In genomic region chr20:46307999-46308257, GRCh38 we compare ENCODE assay signal across 11 cellular contexts. TPM values are rescaled to one million over a fixed set of nuclear protein-coding genes. Genes with fewer than 3 reads are reported as not detected.
DNase-seq lines count a peak whose midpoint lies in the region; ATAC-seq, FAIRE-seq and TF ChIP-seq lines count a peak whose summit lies in the region.
"Had no signal": no experiment of that assay in that cellular context is flagged by ENCODE, and none has a peak within 500 bp of the region (broad histone marks: within the 10 kb centered on the region; RNA-seq: fewer than 3 reads in every experiment).

No MANE protein-coding gene starts in this region.

- H3K4me2 ChIP-seq in HepG2 (ENCODE audit: low read depth, low read length) (peak overlapping the region; percentile 93), neural cell (ENCODE audit: low read length) (no peak overlapping the region)

- no peak for TF ChIP-seq RAD21 in HepG2 (CRISPR knock-in tag; IDR thresholded peaks at IDR 0.05)
- TF ChIP-seq RAD21 in neural cell (conservative IDR thresholded peaks at IDR 0.05), result no peak

- peaks cover 2% of the 10 kb centered on the region for H3K36me3 Mint-ChIP-seq in central memory CD8-positive, alpha-beta T cell (ENCODE audit: insufficient read depth)

- H3K27ac Mint-ChIP-seq in central memory CD8-positive, alpha-beta T cell (ENCODE audit: low read depth), result no peak overlapping the region

- intact Hi-C loops in HepG2 (cut with micrococcal nuclease; ENCODE audit: unreplicated experiment), result loop anchor here (1.0 to 2.0 kb wide), 5 partner anchors 17 to 130 kb away; no protein-coding TSS in a partner anchor
- intact Hi-C loops in right lobe of liver (cut with DNase I), result loop anchor here in 1 of 2 donors (10.0 kb wide), 1 partner anchor 47 kb away; no protein-coding TSS in a partner anchor

- POLR2A ChIA-PET in HepG2 (lab: Yijun Ruan, JAX), result interaction anchor here (1.4 kb wide), 1 partner anchor 56 kb away, joined by 5 read pairs; no protein-coding TSS in a partner anchor

- H3K4me1 Mint-ChIP-seq in central memory CD8-positive, alpha-beta T cell, result peaks cover 13% of the 10 kb centered on the region

- peak overlapping the region; percentile 16 for H3K4me3 Mint-ChIP-seq in central memory CD8-positive, alpha-beta T cell

- no peaks in the 10 kb centered on the region for H3F3A ChIP-seq in neural cell (ENCODE audit: insufficient read depth, low read length, poor library complexity, severe bottlenecking)

- H4K20me1 ChIP-seq in HepG2 (ENCODE audit: insufficient read depth, low read length), result peaks cover 2% of the 10 kb centered on the region; the same call in 1 of the 2 replicates
- no peaks in the 10 kb centered on the region for H4K20me1 ChIP-seq in neural cell (ENCODE audit: insufficient read depth)

- CTCF ChIA-PET in HepG2 (lab: Yijun Ruan, JAX; ENCODE audit: low intra/inter-chr PET ratio, low total read pairs), result interaction anchor here (1.8 to 2.8 kb wide), 3 partner anchors 17 to 130 kb away, joined by 10 to 16 read pairs (median 16); no protein-coding TSS in a partner anchor

- H3K9ac ChIP-seq in HepG2 (ENCODE audit: insufficient read depth, low read depth, low read length) (no peak overlapping the region), neural cell (ENCODE audit: low read length) (peak overlapping the region; percentile 55)

- 2% methylated on average over 25 of the region's 35 CpGs for WGBS in HepG2 (ENCODE audit: low lambda C conversion rate)
- WGBS in right lobe of liver (ENCODE audit: insufficient coverage, low coverage, low lambda C conversion rate, missing lambda C conversion rate), result 0% methylated on average over 1 of the region's 35 CpGs

- peaks cover 80% of the 10 kb centered on the region for H3K27me3 Mint-ChIP-seq in central memory CD8-positive, alpha-beta T cell

- no peak for TF ChIP-seq POLR2A in HepG2 (IDR thresholded peaks at IDR 0.05; ENCODE audit: insufficient read depth in 1 of 2, low read depth in 2 of 2, low read length in 2 of 2)
- TF ChIP-seq POLR2A in right lobe of liver (IDR thresholded peaks at IDR 0.05), result no peak

- in situ Hi-C loops in HepG2 (cut with HindIII; ENCODE audit: extremely low pct_ligation_motif_present, low pct_unique_long_range_greater_than_20kb), result no loop called here

- H3K27me3 ChIP-seq in HepG2 (ENCODE audit: control insufficient read depth in 1 of 2, insufficient read depth in 2 of 2, low read length in 2 of 2) (peaks cover 42 to 91% of the 10 kb centered on the region in 2 experiments), right lobe of liver (peaks cover 6 to 23% of the 10 kb centered on the region in 2 donors), neural cell (ENCODE audit: insufficient read depth, low read depth, low read length) (peaks cover 82% of the 10 kb centered on the region)

- H2AFZ ChIP-seq in HepG2 (ENCODE audit: low read length) (no peak overlapping the region), neural cell (ENCODE audit: low read depth, low read length) (no peak overlapping the region)

- TF ChIP-seq EP300 in HepG2 (IDR thresholded peaks at IDR 0.05; ENCODE audit: low read depth in 2 of 2, low read length in 2 of 2), result no peak
- TF ChIP-seq EP300 in HepG2 (CRISPR knock-in tag; IDR thresholded peaks at IDR 0.05; ENCODE audit: borderline replicate concordance), result no peak
- TF ChIP-seq EP300 in neural cell (conservative IDR thresholded peaks at IDR 0.05; ENCODE audit: poor library complexity, severe bottlenecking), result no peak

- no peak; the same call in 2 of the 3 replicates for ATAC-seq in HepG2
- ATAC-seq in right lobe of liver, result no peak
- no peak for ATAC-seq in central memory CD8-positive, alpha-beta T cell (replicated peaks; ENCODE audit: extremely low read depth, poor library complexity, severe bottlenecking)

- H3K9me3 ChIP-seq in HepG2 (ENCODE audit: low read length) (no peaks in the 10 kb centered on the region), right lobe of liver (no peaks in the 10 kb centered on the region), neural cell (ENCODE audit: low read length) (no peaks in the 10 kb centered on the region)

- no peaks in the 10 kb centered on the region for H3K36me3 ChIP-seq in HepG2 (replicated peaks in 1 of 2; ENCODE audit: control insufficient read depth in 1 of 2, insufficient read depth in 2 of 2, low read length in 2 of 2)
- no peaks in the 10 kb centered on the region for H3K36me3 ChIP-seq in right lobe of liver
- no peaks in the 10 kb centered on the region for H3K36me3 ChIP-seq in neural cell (ENCODE audit: insufficient read depth, low read length)

- DNase-seq in HepG2 (ENCODE audit: low spot score) (no peak), right lobe of liver (no peak), LoVo (ENCODE audit: low spot score) (no peak), HUDEP-2 (lab: John Stamatoyannopoulos, UW; ENCODE audit: unreplicated experiment in 76 of 76) (no peak), AML-193 (lab: John Stamatoyannopoulos, UW) (no peak)
- no peak for DNase-seq in central memory CD8-positive, alpha-beta T cell (ENCODE audit: low spot score in 2 of 2)
- no peak for DNase-seq in effector CD4-positive, alpha-beta T cell
- DNase-seq: foreskin keratinocyte had no signal

- BruUV-seq in HepG2 (replicated peaks; lab: Mats Ljungman, UMichigan), result no TSS peak

- no peaks in the 10 kb centered on the region for H3K79me2 ChIP-seq in HepG2 (ENCODE audit: insufficient read depth, low read length)
- no peaks in the 10 kb centered on the region for H3K79me2 ChIP-seq in neural cell (replicated peaks; ENCODE audit: insufficient read depth, low read length)

- no peak for FAIRE-seq in HepG2 (lab: Jason Lieb, UNC)
- FAIRE-seq: bronchial epithelial cell had no signal

- no peaks in the 10 kb centered on the region for H3K9me2 ChIP-seq in neural cell (ENCODE audit: insufficient read depth, low read length)

- no peak for TF ChIP-seq CTCF in HepG2 (CRISPR knock-in tag; IDR thresholded peaks at IDR 0.05)
- no peak for TF ChIP-seq CTCF in right lobe of liver (IDR thresholded peaks at IDR 0.05)
- no peak for TF ChIP-seq CTCF in neural cell (IDR thresholded peaks at IDR 0.05; ENCODE audit: poor library complexity, severe bottlenecking)

- no peaks in the 10 kb centered on the region for H3K9me3 Mint-ChIP-seq in central memory CD8-positive, alpha-beta T cell

- H3K4me3 ChIP-seq in HepG2 (replicated peaks in 1 of 3; ENCODE audit: insufficient read depth in 1 of 3, low read depth in 2 of 3, low read length in 3 of 3), result peak overlapping the region; percentile 42 to 78 (median 58); a peak in 5 of 6 replicates
- H3K4me3 ChIP-seq in right lobe of liver, result peak overlapping the region in 1 of 3 donors; percentile 38
- H3K4me3 ChIP-seq in neural cell (ENCODE audit: low read length), result peak overlapping the region; percentile 74

- H3K4me1 ChIP-seq in HepG2 (ENCODE audit: insufficient read depth, low read length), result peaks cover 19% of the 10 kb centered on the region
- H3K4me1 ChIP-seq in right lobe of liver, result peaks cover 0 to 25% (median 4%) of the 10 kb centered on the region in 4 donors
- H3K4me1 ChIP-seq: foreskin keratinocyte had no signal

- H3K27ac ChIP-seq in HepG2 (ENCODE audit: extremely low read length, insufficient read depth, low read length), result no peak overlapping the region
- no peak overlapping the region for H3K27ac ChIP-seq in right lobe of liver
- no peak overlapping the region for H3K27ac ChIP-seq in neural cell (ENCODE audit: low read length)
- H3K27ac ChIP-seq: foreskin keratinocyte had no signal

TF ChIP-seq in HepG2, 621 proteins besides CTCF, POLR2A, EP300 and RAD21 (continues in another document):
- TF ChIP-seq TMF1 (CRISPR knock-in tag; IDR thresholded peaks at IDR 0.05; ENCODE audit: low read depth), result 0 out of 2 replicates have a peak, but pooled peaks have one; percentile 20
- TF ChIP-seq CBX2 (IDR thresholded peaks at IDR 0.05; ENCODE audit: low read depth, low read length), result no peak
- no peak for TF ChIP-seq CBX2 (CRISPR knock-in tag; IDR thresholded peaks at IDR 0.05; ENCODE audit: low read depth)
- no peak for TF ChIP-seq MED8 (CRISPR knock-in tag; IDR thresholded peaks at IDR 0.05; ENCODE audit: insufficient replicate concordance)
- TF ChIP-seq ZNF207 (IDR thresholded peaks at IDR 0.05; ENCODE audit: borderline replicate concordance), result no peak
- TF ChIP-seq ZNF451 (CRISPR knock-in tag; IDR thresholded peaks at IDR 0.05), result no peak

TF ChIP-seq in neural cell, 6 proteins besides CTCF, POLR2A, EP300 and RAD21:
- no peak for TF ChIP-seq MXI1 (conservative IDR thresholded peaks at IDR 0.05; ENCODE audit: poor library complexity, severe bottlenecking)
- TF ChIP-seq TAF1 (IDR thresholded peaks at IDR 0.05; ENCODE audit: low read depth), result no peak
- TF ChIP-seq EZH2 (IDR thresholded peaks at IDR 0.05; ENCODE audit: borderline replicate concordance, insufficient read depth, low read length, poor library complexity, severe bottlenecking), result no peak
- TF ChIP-seq POLR2AphosphoS5 (IDR thresholded peaks at IDR 0.05), result no peak

RNA-seq across cellular contexts. Expression of gene CDH22, which starts 0.4 kb away (rescaled TPM):
- total RNA-seq in HepG2 (2016; rRNA removed; fragmentation: Illumina TruSeq; extraction: Trizol), result not detected in 2 replicates
- not detected in 2 replicates for total RNA-seq in HepG2 (2016; cell fraction: cytosol; rRNA removed; fragmentation: Illumina TruSeq; extraction: Trizol; ENCODE audit: low read depth)
- total RNA-seq in HepG2 (2016; cell fraction: insoluble cytoplasmic fraction; rRNA removed; fragmentation: Illumina TruSeq; extraction: Trizol), result not detected in 2 replicates
- total RNA-seq in HepG2 (2016; cell fraction: membrane; rRNA removed; fragmentation: Illumina TruSeq; extraction: Trizol), result not detected in 2 replicates
- not detected in 2 replicates for total RNA-seq in HepG2 (2016; cell fraction: nucleus; rRNA removed; fragmentation: Illumina TruSeq; extraction: Trizol)
- not detected in 2 replicates for polyA plus RNA-seq in HepG2 (2011; rRNA removed)
- polyA plus RNA-seq in HepG2 (2011; cell fraction: cytosol; rRNA removed), result not detected in 2 replicates
- 0.10 TPM in 1 of 2 replicates, not detected in the other for polyA plus RNA-seq in HepG2 (2011; cell fraction: nucleus; rRNA removed)
- polyA plus RNA-seq in HepG2 (2012), result not detected in 2 replicates
- polyA plus RNA-seq in HepG2 (2016; cell fraction: cytosol; fragmentation: Illumina TruSeq; extraction: Trizol; ENCODE audit: low read depth), result not detected in 2 replicates
- not detected in 2 replicates for polyA plus RNA-seq in HepG2 (2016; cell fraction: insoluble cytoplasmic fraction; fragmentation: Illumina TruSeq; extraction: Trizol; ENCODE audit: low read depth)
- polyA plus RNA-seq in HepG2 (2016; cell fraction: membrane; fragmentation: Illumina TruSeq; extraction: Trizol; ENCODE audit: low read depth), result not detected in 2 replicates
- not detected in 2 replicates for polyA plus RNA-seq in HepG2 (2016; cell fraction: nucleus; fragmentation: Illumina TruSeq; extraction: Trizol; ENCODE audit: insufficient read depth, low read depth)
- polyA minus RNA-seq in HepG2 (2011; rRNA and poly(A)+ RNA removed; ENCODE audit: low replicate concordance), result 0.04 TPM in 1 of 2 replicates, not detected in the other
- polyA minus RNA-seq in HepG2 (2011; cell fraction: cytosol; rRNA and poly(A)+ RNA removed), result not detected in 2 replicates
- polyA minus RNA-seq in HepG2 (2011; cell fraction: nucleus; rRNA and poly(A)+ RNA removed), result not detected in 2 replicates
- total RNA-seq in right lobe of liver, result not detected
- polyA plus RNA-seq in neural cell, result 2.1 and 2.5 TPM in 2 replicates
- 4.3 and 4.9 TPM in 2 replicates for polyA minus RNA-seq in neural cell
- total RNA-seq: bronchial epithelial cell, foreskin keratinocyte, myocyte had no signal
- polyA plus RNA-seq: foreskin keratinocyte had no signal
